Comparison of ENCODE assay signal across 8 cellular contexts in genomic region chr17:5439446-5439764, GRCh38. TPM values are rescaled to one million over a fixed set of nuclear protein-coding genes. Genes with fewer than 3 reads are reported as not detected.
DNase-seq lines count a peak whose midpoint lies in the region; ATAC-seq, FAIRE-seq and TF ChIP-seq lines count a peak whose summit lies in the region.

No MANE protein-coding gene starts in this region.

- CTCF ChIA-PET in GM12878 (lab: Yijun Ruan, JAX) = interaction anchor here (0.6 to 4.5 kb wide), 42 partner anchors 9 to 530 kb away, joined by 3 to 55 read pairs (median 5); partner anchors contain the start of genes DERL2, MIS12, NUP88 and SPAG7

- H2AFZ ChIP-seq in GM12878 (ENCODE audit: control insufficient read depth, low read depth, low read length) = peak overlapping the region; percentile 82

- H3K36me3 Mint-ChIP-seq in stimulated activated naive CD8-positive, alpha-beta T cell treated with anti-CD3 and anti-CD28 coated beads, Interleukin-15, Interleukin-2, amounts not matched to agents 100 ng/mL and 50 ng/mL, for 24 hours (ENCODE audit: low read depth) = peaks cover 52% of the 10 kb centered on the region

- no peak for FAIRE-seq in GM12878 (lab: Jason Lieb, UNC)

- peaks cover 38% of the 10 kb centered on the region for H3K79me2 ChIP-seq in GM12878 (ENCODE audit: control insufficient read depth, insufficient read depth, low read length)

- no peak for ATAC-seq in stimulated activated naive CD8-positive, alpha-beta T cell treated with anti-CD3 and anti-CD28 coated beads, Interleukin-15, Interleukin-2, amounts not matched to agents 100 U/mL and 50 U/mL, for 24 hours
- ATAC-seq in GM12878 (no peak), GM18907 (IDR thresholded peaks at IDR 0.05; ENCODE audit: unreplicated experiment) (no peak), GM21390 (IDR thresholded peaks at IDR 0.05; ENCODE audit: unreplicated experiment) (no peak)

- H3K36me3 ChIP-seq in GM12878 (ENCODE audit: control insufficient read depth in 2 of 2, insufficient read depth in 2 of 2, low read length in 1 of 2) = peaks cover 18 to 27% of the 10 kb centered on the region in 2 experiments
- H3K36me3 ChIP-seq in mucosa of stomach (ENCODE audit: control insufficient read depth, insufficient read depth, low read length) = peaks cover 5% of the 10 kb centered on the region

- H3K4me3 Mint-ChIP-seq in stimulated activated naive CD8-positive, alpha-beta T cell treated with anti-CD3 and anti-CD28 coated beads, Interleukin-15, Interleukin-2, amounts not matched to agents 100 ng/mL and 50 ng/mL, for 24 hours = peak overlapping the region; percentile 89

- no peak for TF ChIP-seq EP300 in GM12878 (IDR thresholded peaks at IDR 0.05; ENCODE audit: borderline replicate concordance in 1 of 2, control insufficient read depth in 1 of 2, low read depth in 2 of 2, low read length in 2 of 2)

- no peaks in the 10 kb centered on the region for H4K20me1 ChIP-seq in GM12878 (ENCODE audit: control insufficient read depth, insufficient read depth)

- 0% methylated on average over 1 of the region's 1 CpG for WGBS in GM12878 (ENCODE audit: insufficient coverage, insufficient replicate concordance, low lambda C conversion rate, missing lambda C conversion rate)

- H3K27ac ChIP-seq in GM12878 (ENCODE audit: control insufficient read depth, insufficient read depth) = peak overlapping the region; percentile 66

- peak overlapping the region; percentile 39 for H3K27ac Mint-ChIP-seq in stimulated activated naive CD8-positive, alpha-beta T cell treated with anti-CD3 and anti-CD28 coated beads, Interleukin-15, Interleukin-2, amounts not matched to agents 100 ng/mL and 50 ng/mL, for 24 hours

- no peaks in the 10 kb centered on the region for H3K9me3 ChIP-seq in GM12878 (replicated peaks; ENCODE audit: control insufficient read depth, insufficient read depth, low read length)
- H3K9me3 ChIP-seq in mucosa of stomach (ENCODE audit: control insufficient read depth, low read length) = no peaks in the 10 kb centered on the region

- no peak for TF ChIP-seq CTCF in GM12878 (IDR thresholded peaks at IDR 0.05 in 2 of 3, conservative IDR thresholded peaks at IDR 0.05 in 1 of 3; ENCODE audit: control insufficient read depth in 2 of 3, extremely low read depth in 1 of 3, insufficient read depth in 1 of 3, low read depth in 3 of 3, low read length in 3 of 3)

- no TSS peak for BruUV-seq in GM12878 (replicated peaks; lab: Mats Ljungman, UMichigan)

- H3K27me3 Mint-ChIP-seq in stimulated activated naive CD8-positive, alpha-beta T cell treated with anti-CD3 and anti-CD28 coated beads, Interleukin-15, Interleukin-2, amounts not matched to agents 100 ng/mL and 50 ng/mL, for 24 hours = no peaks in the 10 kb centered on the region

- no peak for DNase-seq in stimulated activated naive CD8-positive, alpha-beta T cell treated with anti-CD3 and anti-CD28 coated beads, Interleukin-15, Interleukin-2, amounts not matched to agents 100 U/mL and 50 U/mL, for 24 hours
- DNase-seq in GM12878 (ENCODE audit: low read depth, low spot score) = no peak
- DNase-seq in KG1 (lab: John Stamatoyannopoulos, UW) = no peak
- DNase-seq in foreskin melanocyte = no peak

- peak overlapping the region; percentile 66 for H3K9ac ChIP-seq in GM12878 (ENCODE audit: control insufficient read depth, insufficient read depth, low read length)
- peak overlapping the region; percentile 66 for H3K9ac ChIP-seq in mucosa of stomach (ENCODE audit: low read length)

- intact Hi-C loops in GM12878 (cut with micrococcal nuclease; ENCODE audit: unreplicated experiment) = loop anchor here (1.0 to 5.0 kb wide), 2 partner anchors 190 to 242 kb away; no protein-coding TSS in a partner anchor

- H3K4me1 ChIP-seq in GM12878 (ENCODE audit: control insufficient read depth, insufficient read depth, low read length) (peaks cover 9% of the 10 kb centered on the region; the same call in 1 of the 2 replicates), mucosa of stomach (ENCODE audit: control insufficient read depth, insufficient read depth, low read length) (peaks cover 12% of the 10 kb centered on the region)

- in situ Hi-C loops in GM12878 (cut with MboI) = no loop called here

- no peaks in the 10 kb centered on the region for H3K27me3 ChIP-seq in GM12878 (replicated peaks in 1 of 2; ENCODE audit: control insufficient read depth in 2 of 2, insufficient read depth in 2 of 2, low read length in 1 of 2)
- no peaks in the 10 kb centered on the region for H3K27me3 ChIP-seq in mucosa of stomach (ENCODE audit: control insufficient read depth, insufficient read depth, low read length)

- 0 out of 2 replicates have a peak overlapping the region, but pooled peaks have one; percentile 20 for H3K4me3 ChIP-seq in GM12878
- H3K4me3 ChIP-seq in mucosa of stomach (ENCODE audit: low read length) = peak overlapping the region; percentile 33

- no peaks in the 10 kb centered on the region for H3K9me3 Mint-ChIP-seq in stimulated activated naive CD8-positive, alpha-beta T cell treated with anti-CD3 and anti-CD28 coated beads, Interleukin-15, Interleukin-2, amounts not matched to agents 100 ng/mL and 50 ng/mL, for 24 hours

- H3K4me2 ChIP-seq in GM12878 (ENCODE audit: control insufficient read depth, insufficient read depth) = peak overlapping the region; percentile 83

- SMC1A ChIA-PET in GM12878 (lab: Charles Lee; ENCODE audit: uncharacterized antibody, unreplicated experiment) = interaction anchor here (0.8 to 2.9 kb wide), 13 partner anchors 16 to 376 kb away, joined by 3 to 12 read pairs (median 4); partner anchors contain the start of gene ZNF232

- RAD21 ChIA-PET in GM12878 (lab: Charles Lee; ENCODE audit: unreplicated experiment) = interaction anchor here (0.6 to 2.8 kb wide), 13 partner anchors 21 to 361 kb away, joined by 3 to 17 read pairs (median 3); partner anchors contain the start of genes DERL2, MIS12, NUP88 and RPAIN

- TF ChIP-seq POLR2A in GM12878 (IDR thresholded peaks at IDR 0.05; ENCODE audit: low read depth, low read length) = no peak

- POLR2A ChIA-PET in GM12878 (lab: Charles Lee) = interaction anchor here (1.0 to 1.4 kb wide), 6 partner anchors 10 to 145 kb away, joined by 3 to 13 read pairs (median 5); partner anchors contain the start of genes DHX33, NLRP1, NUP88 and RPAIN

- no peak for TF ChIP-seq RAD21 in GM12878 (IDR thresholded peaks at IDR 0.05; ENCODE audit: insufficient read depth, low read depth, low read length)

- H3K4me1 Mint-ChIP-seq in stimulated activated naive CD8-positive, alpha-beta T cell treated with anti-CD3 and anti-CD28 coated beads, Interleukin-15, Interleukin-2, amounts not matched to agents 100 ng/mL and 50 ng/mL, for 24 hours (ENCODE audit: low read depth) = peaks cover 42% of the 10 kb centered on the region

RNA-seq across cellular contexts. Expression of gene C1QBP, which starts 0.5 kb away (rescaled TPM):
- 51.2 and 54.9 TPM in 2 replicates for total RNA-seq in GM12878 (2013; cell fraction: nucleolus; rRNA removed)
- total RNA-seq in GM12878 (2014; rRNA removed) = 415 and 426 TPM in 2 replicates
- total RNA-seq in GM12878 (2014; rRNA removed; fragmentation: Illumina TruSeq; extraction: Trizol) = 629 and 683 TPM in 2 replicates
- 411 and 415 TPM in 2 replicates for total RNA-seq in GM12878 (2021)
- polyA plus RNA-seq in GM12878 (2011; ENCODE audit: low read depth) = 296 TPM
- polyA plus RNA-seq in GM12878 (2011; rRNA removed) = 444 and 610 TPM in 2 replicates
- polyA plus RNA-seq in GM12878 (2011; cell fraction: cytosol; rRNA removed) = 232 and 273 TPM in 2 replicates
- 184 and 213 TPM in 2 replicates for polyA plus RNA-seq in GM12878 (2011; cell fraction: nucleus; rRNA removed)
- polyA plus RNA-seq in GM12878 (2012) = 238 and 269 TPM in 2 replicates
- polyA plus RNA-seq in GM12878 (2014; fragmentation: Illumina TruSeq; extraction: Trizol) = 592 and 753 TPM in 2 replicates
- polyA plus RNA-seq in GM12878 (2014; fragmentation: Nextera tagmentation; extraction: Ambion mirVana) = 100 to 1,000 TPM; 124 to 227 TPM
- 381 and 414 TPM in 2 replicates for polyA plus RNA-seq in GM12878 (2014; rRNA removed)
- polyA plus RNA-seq in GM12878 (2016; fragmentation: Nextera tagmentation; extraction: Ambion mirVana) = 100 to 1,000 TPM; 945 to 989 TPM
- polyA minus RNA-seq in GM12878 (2011; rRNA and poly(A)+ RNA removed) = 160 and 234 TPM in 2 replicates
- polyA minus RNA-seq in GM12878 (2011; cell fraction: cytosol; rRNA and poly(A)+ RNA removed) = 111 TPM in 2 replicates
- polyA minus RNA-seq in GM12878 (2011; cell fraction: nucleus; rRNA and poly(A)+ RNA removed) = 34.8 and 40.8 TPM in 2 replicates

RNA-seq across cellular contexts. Expression of gene RPAIN, which starts 19.4 kb away (rescaled TPM):
- 166 and 189 TPM in 2 replicates for total RNA-seq in GM12878 (2013; cell fraction: nucleolus; rRNA removed)
- total RNA-seq in GM12878 (2014; rRNA removed) (68.6 and 70.4 TPM in 2 replicates), GM12878 (2014; rRNA removed; fragmentation: Illumina TruSeq; extraction: Trizol) (74.6 and 76.3 TPM in 2 replicates), GM12878 (2021) (44.6 and 45.8 TPM in 2 replicates)
- polyA plus RNA-seq in GM12878 (2011; ENCODE audit: low read depth) = 32.9 TPM
- polyA plus RNA-seq in GM12878 (2011; rRNA removed) (69.5 and 69.8 TPM in 2 replicates), GM12878 (2014; fragmentation: Illumina TruSeq; extraction: Trizol) (50.2 and 53.3 TPM in 2 replicates), GM12878 (2014; fragmentation: Nextera tagmentation; extraction: Ambion mirVana) (100 to 1,000 TPM; 101 to 109 TPM), GM12878 (2014; rRNA removed) (50.6 and 56.4 TPM in 2 replicates), GM12878 (2016; fragmentation: Nextera tagmentation; extraction: Ambion mirVana) (10 to 100 TPM; 71.5 to 74.8 TPM)
- 45.4 and 50.3 TPM in 2 replicates for polyA plus RNA-seq in GM12878 (2011; cell fraction: cytosol; rRNA removed)
- polyA plus RNA-seq in GM12878 (2011; cell fraction: nucleus; rRNA removed) = 60.8 and 64.9 TPM in 2 replicates
- polyA plus RNA-seq in GM12878 (2012) = 35.3 and 37.0 TPM in 2 replicates
- polyA minus RNA-seq in GM12878 (2011; rRNA and poly(A)+ RNA removed) = 39.9 and 44.4 TPM in 2 replicates
- 15.9 and 16.4 TPM in 2 replicates for polyA minus RNA-seq in GM12878 (2011; cell fraction: cytosol; rRNA and poly(A)+ RNA removed)
- polyA minus RNA-seq in GM12878 (2011; cell fraction: nucleus; rRNA and poly(A)+ RNA removed) = 35.1 and 43.3 TPM in 2 replicates

RNA-seq across cellular contexts. Expression of gene NUP88, which starts 19.9 kb away (rescaled TPM):
- total RNA-seq in GM12878 (2013; cell fraction: nucleolus; rRNA removed) = 270 and 280 TPM in 2 replicates
- 188 and 189 TPM in 2 replicates for total RNA-seq in GM12878 (2014; rRNA removed)
- 232 and 233 TPM in 2 replicates for total RNA-seq in GM12878 (2014; rRNA removed; fragmentation: Illumina TruSeq; extraction: Trizol)
- 109 and 125 TPM in 2 replicates for total RNA-seq in GM12878 (2021)
- polyA plus RNA-seq in GM12878 (2011; ENCODE audit: low read depth) = 35.8 TPM
- polyA plus RNA-seq in GM12878 (2011; rRNA removed) = 200 and 238 TPM in 2 replicates
- 145 and 161 TPM in 2 replicates for polyA plus RNA-seq in GM12878 (2011; cell fraction: cytosol; rRNA removed)
- 127 and 139 TPM in 2 replicates for polyA plus RNA-seq in GM12878 (2011; cell fraction: nucleus; rRNA removed)
- 80.8 and 110 TPM in 2 replicates for polyA plus RNA-seq in GM12878 (2012)
- 244 and 280 TPM in 2 replicates for polyA plus RNA-seq in GM12878 (2014; fragmentation: Illumina TruSeq; extraction: Trizol)
- 100 to 1,000 TPM; 110 to 137 TPM for polyA plus RNA-seq in GM12878 (2014; fragmentation: Nextera tagmentation; extraction: Ambion mirVana)
- polyA plus RNA-seq in GM12878 (2014; rRNA removed) = 153 and 173 TPM in 2 replicates
- 100 to 1,000 TPM; 188 to 208 TPM for polyA plus RNA-seq in GM12878 (2016; fragmentation: Nextera tagmentation; extraction: Ambion mirVana)
- 258 and 329 TPM in 2 replicates for polyA minus RNA-seq in GM12878 (2011; rRNA and poly(A)+ RNA removed)
- 66.0 and 82.0 TPM in 2 replicates for polyA minus RNA-seq in GM12878 (2011; cell fraction: cytosol; rRNA and poly(A)+ RNA removed)
- polyA minus RNA-seq in GM12878 (2011; cell fraction: nucleus; rRNA and poly(A)+ RNA removed) = 93.5 and 119 TPM in 2 replicates

RNA-seq across cellular contexts. Expression of gene DHX33, which starts 29.4 kb away (rescaled TPM):
- 17.5 and 18.6 TPM in 2 replicates for total RNA-seq in GM12878 (2013; cell fraction: nucleolus; rRNA removed)
- total RNA-seq in GM12878 (2014; rRNA removed) = 11.7 and 12.7 TPM in 2 replicates
- total RNA-seq in GM12878 (2014; rRNA removed; fragmentation: Illumina TruSeq; extraction: Trizol) = 12.4 and 12.8 TPM in 2 replicates
- total RNA-seq in GM12878 (2021) = 30.6 and 33.5 TPM in 2 replicates
- 8.1 TPM for polyA plus RNA-seq in GM12878 (2011; ENCODE audit: low read depth)
- 12.3 and 16.5 TPM in 2 replicates for polyA plus RNA-seq in GM12878 (2011; rRNA removed)
- polyA plus RNA-seq in GM12878 (2011; cell fraction: cytosol; rRNA removed) = 16.9 and 18.8 TPM in 2 replicates
- 12.3 and 20.4 TPM in 2 replicates for polyA plus RNA-seq in GM12878 (2011; cell fraction: nucleus; rRNA removed)
- 11.2 and 11.5 TPM in 2 replicates for polyA plus RNA-seq in GM12878 (2012)
- 32.0 and 33.2 TPM in 2 replicates for polyA plus RNA-seq in GM12878 (2014; fragmentation: Illumina TruSeq; extraction: Trizol)
- polyA plus RNA-seq in GM12878 (2014; fragmentation: Nextera tagmentation; extraction: Ambion mirVana) = 10 to 100 TPM; 12.2 to 13.3 TPM
- 24.6 and 24.8 TPM in 2 replicates for polyA plus RNA-seq in GM12878 (2014; rRNA removed)
- 1 to 10 TPM; 6.5 to 8.5 TPM for polyA plus RNA-seq in GM12878 (2016; fragmentation: Nextera tagmentation; extraction: Ambion mirVana)
- polyA minus RNA-seq in GM12878 (2011; rRNA and poly(A)+ RNA removed) = 27.1 and 28.2 TPM in 2 replicates
- polyA minus RNA-seq in GM12878 (2011; cell fraction: cytosol; rRNA and poly(A)+ RNA removed) = 12.3 and 12.7 TPM in 2 replicates
- 5.7 and 9.2 TPM in 2 replicates for polyA minus RNA-seq in GM12878 (2011; cell fraction: nucleus; rRNA and poly(A)+ RNA removed)

RNA-seq across cellular contexts. Expression of gene DERL2, which starts 46.6 kb away (rescaled TPM):
- total RNA-seq in GM12878 (2013; cell fraction: nucleolus; rRNA removed) = 51.6 and 76.9 TPM in 2 replicates
- total RNA-seq in GM12878 (2014; rRNA removed) (31.4 and 46.6 TPM in 2 replicates), GM12878 (2014; rRNA removed; fragmentation: Illumina TruSeq; extraction: Trizol) (35.0 and 40.5 TPM in 2 replicates), GM12878 (2021) (59.4 and 60.4 TPM in 2 replicates)
- polyA plus RNA-seq in GM12878 (2011; ENCODE audit: low read depth) = 47.0 TPM
- polyA plus RNA-seq in GM12878 (2011; rRNA removed) (78.2 and 96.2 TPM in 2 replicates), GM12878 (2014; fragmentation: Illumina TruSeq; extraction: Trizol) (42.1 and 42.2 TPM in 2 replicates), GM12878 (2014; fragmentation: Nextera tagmentation; extraction: Ambion mirVana) (100 to 1,000 TPM; 161 to 236 TPM), GM12878 (2014; rRNA removed) (44.9 and 53.0 TPM in 2 replicates), GM12878 (2016; fragmentation: Nextera tagmentation; extraction: Ambion mirVana) (100 to 1,000 TPM; 156 to 170 TPM)
- 43.5 and 44.7 TPM in 2 replicates for polyA plus RNA-seq in GM12878 (2011; cell fraction: cytosol; rRNA removed)
- 74.8 and 78.7 TPM in 2 replicates for polyA plus RNA-seq in GM12878 (2011; cell fraction: nucleus; rRNA removed)
- polyA plus RNA-seq in GM12878 (2012) = 55.9 and 66.9 TPM in 2 replicates
- polyA minus RNA-seq in GM12878 (2011; rRNA and poly(A)+ RNA removed) = 18.8 and 22.5 TPM in 2 replicates
- 13.1 and 16.4 TPM in 2 replicates for polyA minus RNA-seq in GM12878 (2011; cell fraction: cytosol; rRNA and poly(A)+ RNA removed)
- 31.9 and 42.7 TPM in 2 replicates for polyA minus RNA-seq in GM12878 (2011; cell fraction: nucleus; rRNA and poly(A)+ RNA removed)
